1 cellular context compared by ENCODE assay signal in genomic region chrY:13729517-13729916, GRCh38.
TF ChIP-seq lines count a peak whose summit lies in the region.

No MANE protein-coding gene starts in this region.

TF ChIP-seq in HEK293T, 16 proteins besides CTCF, POLR2A, EP300 and RAD21 (continued from another document):
- TF ChIP-seq, protein P1, sequence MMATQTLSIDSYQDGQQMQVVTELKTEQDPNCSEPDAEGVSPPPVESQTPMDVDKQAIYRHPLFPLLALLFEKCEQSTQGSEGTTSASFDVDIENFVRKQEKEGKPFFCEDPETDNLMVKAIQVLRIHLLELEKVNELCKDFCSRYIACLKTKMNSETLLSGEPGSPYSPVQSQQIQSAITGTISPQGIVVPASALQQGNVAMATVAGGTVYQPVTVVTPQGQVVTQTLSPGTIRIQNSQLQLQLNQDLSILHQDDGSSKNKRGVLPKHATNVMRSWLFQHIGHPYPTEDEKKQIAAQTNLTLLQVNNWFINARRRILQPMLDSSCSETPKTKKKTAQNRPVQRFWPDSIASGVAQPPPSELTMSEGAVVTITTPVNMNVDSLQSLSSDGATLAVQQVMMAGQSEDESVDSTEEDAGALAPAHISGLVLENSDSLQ (IDR thresholded peaks at IDR 0.05): no peak
- TF ChIP-seq ZNF384 (IDR thresholded peaks at IDR 0.05) (no peak), NFRKB (IDR thresholded peaks at IDR 0.05) (no peak), CTBP1 (IDR thresholded peaks at IDR 0.05; ENCODE audit: borderline replicate concordance) (no peak), SUZ12 (IDR thresholded peaks at IDR 0.05) (no peak), SP1 (IDR thresholded peaks at IDR 0.05) (no peak), HDGF (IDR thresholded peaks at IDR 0.05; ENCODE audit: borderline replicate concordance) (no peak), ELF4 (IDR thresholded peaks at IDR 0.05) (no peak), LEF1 (IDR thresholded peaks at IDR 0.05; ENCODE audit: borderline replicate concordance) (no peak), FOXK2 (IDR thresholded peaks at IDR 0.05) (no peak)
